In the genomic region with DNA sequence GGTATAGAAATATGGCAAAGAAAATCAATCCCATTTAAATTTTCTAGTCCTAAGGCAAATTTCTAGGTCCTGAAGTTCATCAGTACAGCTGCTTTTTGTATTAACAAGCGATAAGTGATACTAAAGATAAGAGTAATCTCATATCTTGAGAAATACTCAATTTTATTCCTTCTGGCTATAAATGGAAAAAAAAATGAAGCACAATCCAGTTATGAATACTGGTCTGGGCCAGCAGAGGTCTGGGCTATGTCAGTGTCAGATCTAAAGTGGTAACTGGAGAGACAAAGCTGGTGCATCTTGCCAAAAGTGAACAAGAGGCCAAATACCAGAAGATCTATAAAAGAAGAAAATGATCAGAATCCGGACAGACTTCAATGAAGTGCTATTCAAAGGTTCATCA, we compare ENCODE assay signal across 19 cellular contexts.
A peak's percentile ranks its signal among the peaks of the same experiment; 100 is the strongest.
DNase-seq lines count a peak whose midpoint lies in the region; ATAC-seq and TF ChIP-seq lines count a peak whose summit lies in the region.
"Had no signal": no experiment of that assay in that cellular context is flagged by ENCODE, and none has a peak within 500 bp of the region (broad histone marks: within the 10 kb centered on the region; RNA-seq: fewer than 3 reads in every experiment).

No MANE protein-coding gene starts in this region.

- in situ Hi-C loops in G401 (cut with HindIII; ENCODE audit: low sequenced_read_pairs), result no loop called here

- H3K9me3 Mint-ChIP-seq in nephron, result no peaks in the 10 kb centered on the region
- H3K9me3 Mint-ChIP-seq: CD8-positive, alpha-beta T cell had no signal

- WGBS in hepatocyte (ENCODE audit: low lambda C conversion rate, missing lambda C conversion rate), result 37% methylated on average over 2 of the region's 2 CpGs

- H3K27ac Mint-ChIP-seq in nephron, result peak overlapping the region; percentile 9 to 30 (median 23)
- H3K27ac Mint-ChIP-seq: B cell; CD4-positive, CD25-positive, alpha-beta regulatory T cell; CD8-positive, alpha-beta T cell; GM23338 had no signal

- DNase-seq in SK-N-DZ (ENCODE audit: low spot score), result peak; percentile 76
- no peak for DNase-seq in hepatocyte (ENCODE audit: low spot score)
- no peak for DNase-seq in left cardiac atrium
- DNase-seq in G401 (ENCODE audit: low spot score), result no peak
- no peak for DNase-seq in EL
- DNase-seq: Caco-2; CD4-positive, CD25-positive, alpha-beta regulatory T cell; CD8-positive, alpha-beta T cell; DMS153; DND-41; GF-D8; H9 had no signal

- no peaks in the 10 kb centered on the region for H3K27me3 Mint-ChIP-seq in nephron (ENCODE audit: low read depth)
- H3K27me3 Mint-ChIP-seq: B cell; CD4-positive, CD25-positive, alpha-beta regulatory T cell had no signal

- peak overlapping the region; percentile 22 for H3K4me2 ChIP-seq in hepatocyte
- H3K4me2 ChIP-seq: BLaER1, GM23338 had no signal

- TF ChIP-seq CTCF in hepatocyte (IDR thresholded peaks at IDR 0.05; ENCODE audit: poor library complexity) (no peak), nephron (IDR thresholded peaks at IDR 0.05; ENCODE audit: unreplicated experiment in 3 of 3) (no peak)

- ATAC-seq in left cardiac atrium, result no peak
- ATAC-seq: CD8-positive, alpha-beta T cell; GM23338; HCT116 had no signal

- H3K4me1 ChIP-seq in hepatocyte (ENCODE audit: insufficient read depth), result no peaks in the 10 kb centered on the region
- H3K4me1 ChIP-seq: BLaER1 had no signal

- H2AFZ ChIP-seq in hepatocyte, result no peak overlapping the region
- H2AFZ ChIP-seq: GM23338 had no signal

- H4K20me1 ChIP-seq in hepatocyte (ENCODE audit: insufficient read depth, poor library complexity, severe bottlenecking), result no peaks in the 10 kb centered on the region
- H4K20me1 ChIP-seq: BLaER1 had no signal

- H3K79me2 ChIP-seq in hepatocyte, result no peaks in the 10 kb centered on the region

- H3K4me3 ChIP-seq in hepatocyte, result no peak overlapping the region
- H3K4me3 ChIP-seq: BLaER1, GM23338 had no signal

- H3K9me2 ChIP-seq in hepatocyte (replicated peaks; ENCODE audit: insufficient read depth), result no peaks in the 10 kb centered on the region

- H3K27ac ChIP-seq in hepatocyte, result peak overlapping the region; percentile 54
- H3K27ac ChIP-seq: 22Rv1, BLaER1, C4-2B had no signal

- H3K4me3 Mint-ChIP-seq in nephron, result no peak overlapping the region
- H3K4me3 Mint-ChIP-seq: B cell; CD4-positive, CD25-positive, alpha-beta regulatory T cell; CD8-positive, alpha-beta T cell; GM23338; H9 had no signal

- H3K36me3 Mint-ChIP-seq in nephron (ENCODE audit: low read depth), result peaks cover 4% of the 10 kb centered on the region
- H3K36me3 Mint-ChIP-seq: CD4-positive, CD25-positive, alpha-beta regulatory T cell; CD8-positive, alpha-beta T cell had no signal

- H3K27me3 ChIP-seq in hepatocyte, result no peaks in the 10 kb centered on the region
- H3K27me3 ChIP-seq: BLaER1 had no signal

- no peaks in the 10 kb centered on the region for H3K36me3 ChIP-seq in hepatocyte (replicated peaks; ENCODE audit: insufficient read depth, low read depth)
- H3K36me3 ChIP-seq: BLaER1 had no signal

- H3K4me1 Mint-ChIP-seq in nephron, result no peaks in the 10 kb centered on the region
- H3K4me1 Mint-ChIP-seq: B cell; CD4-positive, CD25-positive, alpha-beta regulatory T cell; GM23338; H9 had no signal

- intact Hi-C loops in left cardiac atrium (cut with DNase I), result no loop called here

- H3K9me3 ChIP-seq in hepatocyte (ENCODE audit: low read depth), result no peaks in the 10 kb centered on the region
- H3K9me3 ChIP-seq: Caco-2 had no signal
